In the genomic region with DNA sequence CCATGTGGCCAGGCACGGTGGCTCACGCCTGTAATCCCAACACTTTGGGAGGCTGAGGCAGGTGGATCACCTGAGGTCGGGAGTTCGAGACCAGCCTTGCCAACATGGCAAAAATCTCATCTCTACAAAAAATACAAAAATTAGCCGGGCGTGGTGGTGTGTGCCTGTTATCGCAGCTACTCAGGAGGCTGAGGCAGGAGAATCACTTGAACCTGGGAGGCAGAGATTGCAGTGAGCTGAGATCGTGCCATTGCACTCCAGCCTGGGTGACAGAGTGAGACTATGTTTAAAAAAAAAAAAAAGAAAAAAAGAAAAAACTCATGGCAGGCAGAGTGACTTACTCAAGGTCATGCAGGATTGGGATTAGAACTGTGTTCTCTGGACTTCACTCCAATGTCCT, we compare ENCODE assay signal across 11 cellular contexts. TPM values are rescaled to one million over a fixed set of nuclear protein-coding genes. Genes with fewer than 3 reads are reported as not detected.
DNase-seq lines count a peak whose midpoint lies in the region; ATAC-seq and TF ChIP-seq lines count a peak whose summit lies in the region.
"Not testable (repeated sequence)": the region's sequence is repeated elsewhere in the genome, so short reads cannot be mapped to it uniquely, and the experiment has no call there.
"Had no signal": no experiment of that assay in that cellular context is flagged by ENCODE, and none has a peak within 500 bp of the region (broad histone marks: within the 10 kb centered on the region; RNA-seq: fewer than 3 reads in every experiment).

No MANE protein-coding gene starts in this region.

- H2AFZ ChIP-seq in PC-9: not testable (repeated sequence)

- not testable (repeated sequence) for H3K27me3 ChIP-seq in CD4-positive, alpha-beta memory T cell (ENCODE audit: insufficient read depth, low read length); PC-9 (ENCODE audit: insufficient read depth, low read depth); lower lobe of right lung (ENCODE audit: low read depth); psoas muscle (ENCODE audit: insufficient read depth in 3 of 3, low read length in 2 of 3); subcutaneous abdominal adipose tissue (ENCODE audit: control insufficient read depth in 5 of 5, insufficient read depth in 4 of 5, low read length in 5 of 5)

- H3K79me2 ChIP-seq in PC-9 (ENCODE audit: low read depth): peaks cover 80% of the 10 kb centered on the region

- not testable (repeated sequence) for ATAC-seq in lower lobe of right lung, psoas muscle

- not testable (repeated sequence) for H3K4me3 ChIP-seq in CD4-positive, alpha-beta memory T cell (ENCODE audit: low read length in 2 of 2)
- H3K4me3 ChIP-seq in PC-9 (peak overlapping the region; percentile 94; the same call in 1 of the 2 replicates), lower lobe of right lung (peak overlapping the region; percentile 79), psoas muscle (peak overlapping the region; percentile 73), subcutaneous abdominal adipose tissue (ENCODE audit: low read depth in 1 of 5, low read length in 5 of 5) (peak overlapping the region in 4 of 5 donors; percentile 37 to 87 (median 74))

- not testable (repeated sequence) for H3K9me2 ChIP-seq in PC-9 (ENCODE audit: insufficient read depth)

- peaks cover 26 to 62% (median 39%) of the 10 kb centered on the region in 4 donors for H3K4me1 Mint-ChIP-seq in CD4-positive, alpha-beta memory T cell
- H3K4me1 Mint-ChIP-seq in activated CD4-positive, alpha-beta memory T cell treated with anti-CD3 and anti-CD28 coated beads for 36 hours (ENCODE audit: low read depth): peaks cover 45% of the 10 kb centered on the region
- peaks cover 49% of the 10 kb centered on the region for H3K4me1 Mint-ChIP-seq in activated naive CD8-positive, alpha-beta T cell treated with anti-CD3 and anti-CD28 coated beads for 36 hours
- peaks cover 54% of the 10 kb centered on the region for H3K4me1 Mint-ChIP-seq in endothelial cell (ENCODE audit: unreplicated experiment)

- H3K9ac ChIP-seq in subcutaneous abdominal adipose tissue (ENCODE audit: low read length in 5 of 5): peak overlapping the region in 1 of 5 donors; percentile 68

- not testable (repeated sequence) for H3K36me3 ChIP-seq in CD4-positive, alpha-beta memory T cell (ENCODE audit: insufficient read depth, low read length); lower lobe of right lung
- peaks cover 47% of the 10 kb centered on the region for H3K36me3 ChIP-seq in PC-9 (ENCODE audit: low read depth)
- peaks cover 0 to 16% of the 10 kb centered on the region in 2 donors for H3K36me3 ChIP-seq in psoas muscle (ENCODE audit: insufficient read depth in 1 of 2, low read depth in 1 of 2)
- H3K36me3 ChIP-seq in subcutaneous abdominal adipose tissue (ENCODE audit: control insufficient read depth in 5 of 5, insufficient read depth in 5 of 5, low read length in 5 of 5): peaks cover 0 to 29% (median 14%) of the 10 kb centered on the region in 5 donors

- WGBS in psoas muscle, 3 donors: 93 to 94% (median 94%) methylated on average over 8 of the region's 8 CpGs

- not testable (repeated sequence) for H3K36me3 Mint-ChIP-seq in CD4-positive, alpha-beta memory T cell
- peaks cover 21% of the 10 kb centered on the region for H3K36me3 Mint-ChIP-seq in activated CD4-positive, alpha-beta memory T cell treated with anti-CD3 and anti-CD28 coated beads for 36 hours
- H3K36me3 Mint-ChIP-seq in activated naive CD8-positive, alpha-beta T cell treated with anti-CD3 and anti-CD28 coated beads for 36 hours: peaks cover 22% of the 10 kb centered on the region
- H3K36me3 Mint-ChIP-seq in endothelial cell (ENCODE audit: low read depth, unreplicated experiment): peaks cover 22% of the 10 kb centered on the region

- H3K4me2 ChIP-seq in PC-9: peak overlapping the region; percentile 97

- TF ChIP-seq CTCF in PC-9 (conservative IDR thresholded peaks at IDR 0.05); endothelial cell (IDR thresholded peaks at IDR 0.05; ENCODE audit: unreplicated experiment); lower lobe of right lung (IDR thresholded peaks at IDR 0.05); psoas muscle (IDR thresholded peaks at IDR 0.05): not testable (repeated sequence)

- intact Hi-C loops in CD4-positive, alpha-beta memory T cell (cut with micrococcal nuclease); lower lobe of right lung (cut with DNase I); psoas muscle (cut with DNase I): not testable (repeated sequence)
- intact Hi-C loops in PC-9 (cut with micrococcal nuclease; ENCODE audit: unreplicated experiment): loop anchor here (1.0 kb wide), 1 partner anchor 21 kb away; no protein-coding TSS in a partner anchor
- intact Hi-C loops in activated CD4-positive, alpha-beta memory T cell treated with anti-CD3 and anti-CD28 coated beads for 36 hours (cut with micrococcal nuclease): loop anchor here (1.0 to 2.0 kb wide), 2 partner anchors 41 to 169 kb away; partner anchors contain the start of genes CYSTM1 and PFDN1

- not testable (repeated sequence) for DNase-seq in CD4-positive, alpha-beta memory T cell; PC-9; activated CD4-positive, alpha-beta memory T cell treated with anti-CD3 and anti-CD28 coated beads for 36 hours; activated naive CD8-positive, alpha-beta T cell treated with anti-CD3 and anti-CD28 coated beads for 36 hours; endothelial cell (ENCODE audit: low spot score); lower lobe of right lung; psoas muscle

- POLR2A ChIA-PET in CD4-positive, alpha-beta memory T cell (lab: Charles Lee; ENCODE audit: partially characterized antibody); PC-9 (lab: Charles Lee; ENCODE audit: unreplicated experiment): not testable (repeated sequence)
- POLR2A ChIA-PET in activated CD4-positive, alpha-beta memory T cell treated with anti-CD3 and anti-CD28 coated beads for 36 hours (lab: Charles Lee): interaction anchor here (0.9 to 1.7 kb wide), 2 partner anchors 58 to 92 kb away, joined by 3 to 4 read pairs; partner anchors contain the start of gene ANKHD1

- CTCF ChIA-PET in CD4-positive, alpha-beta memory T cell (lab: Charles Lee; ENCODE audit: partially characterized antibody): interaction anchor here (1.6 to 16.4 kb wide), 3 partner anchors 8 to 98 kb away, joined by 3 to 518 read pairs (median 12); no protein-coding TSS in a partner anchor
- CTCF ChIA-PET in PC-9 (lab: Charles Lee): interaction anchor here (0.6 kb wide), 2 partner anchors 21 to 75 kb away, joined by 4 to 6 read pairs; no protein-coding TSS in a partner anchor
- CTCF ChIA-PET in activated CD4-positive, alpha-beta memory T cell treated with anti-CD3 and anti-CD28 coated beads for 36 hours (lab: Charles Lee): interaction anchor here (1.9 to 16.7 kb wide), 5 partner anchors 8 to 101 kb away, joined by 11 to 744 read pairs (median 21); partner anchors contain the start of gene SLC4A9

- H3F3A ChIP-seq in PC-9 (ENCODE audit: insufficient read depth, low read depth): peaks cover 85% of the 10 kb centered on the region

- H3K4me1 ChIP-seq in CD4-positive, alpha-beta memory T cell (ENCODE audit: insufficient read depth, low read length): peaks cover 44% of the 10 kb centered on the region
- peaks cover 79% of the 10 kb centered on the region for H3K4me1 ChIP-seq in PC-9 (replicated peaks; ENCODE audit: insufficient read depth)
- H3K4me1 ChIP-seq in lower lobe of right lung: peaks cover 82% of the 10 kb centered on the region
- peaks cover 86% of the 10 kb centered on the region for H3K4me1 ChIP-seq in psoas muscle
- H3K4me1 ChIP-seq in subcutaneous abdominal adipose tissue (ENCODE audit: control insufficient read depth in 5 of 5, insufficient read depth in 5 of 5, low read length in 5 of 5): peaks cover 11 to 78% (median 67%) of the 10 kb centered on the region in 5 donors

- not testable (repeated sequence) for H3K27ac ChIP-seq in CD4-positive, alpha-beta memory T cell (ENCODE audit: low read depth, low read length); lower lobe of right lung
- H3K27ac ChIP-seq in PC-9: 0 out of 2 replicates have a peak overlapping the region, but pooled peaks have one; percentile 29
- H3K27ac ChIP-seq in psoas muscle: peak overlapping the region; percentile 94
- peak overlapping the region; percentile 78 for H3K27ac ChIP-seq in subcutaneous abdominal adipose tissue (ENCODE audit: low read depth, low read length)

- H3K27me3 Mint-ChIP-seq in CD4-positive, alpha-beta memory T cell; activated CD4-positive, alpha-beta memory T cell treated with anti-CD3 and anti-CD28 coated beads for 36 hours; endothelial cell (ENCODE audit: unreplicated experiment): not testable (repeated sequence)
- peaks cover 19% of the 10 kb centered on the region for H3K27me3 Mint-ChIP-seq in activated naive CD8-positive, alpha-beta T cell treated with anti-CD3 and anti-CD28 coated beads for 36 hours

- H4K20me1 ChIP-seq in PC-9 (ENCODE audit: insufficient read depth): peaks cover 68% of the 10 kb centered on the region

- not testable (repeated sequence) for H3K9me3 ChIP-seq in CD4-positive, alpha-beta memory T cell (ENCODE audit: control insufficient read depth in 1 of 2, low read length in 2 of 2); PC-9 (ENCODE audit: insufficient read depth, low read depth); lower lobe of right lung; psoas muscle; subcutaneous abdominal adipose tissue (ENCODE audit: control insufficient read depth in 5 of 5, low read length in 5 of 5)

- H3K9me3 Mint-ChIP-seq in CD4-positive, alpha-beta memory T cell; activated CD4-positive, alpha-beta memory T cell treated with anti-CD3 and anti-CD28 coated beads for 36 hours; activated naive CD8-positive, alpha-beta T cell treated with anti-CD3 and anti-CD28 coated beads for 36 hours; endothelial cell (ENCODE audit: unreplicated experiment): not testable (repeated sequence)

- H3K4me3 Mint-ChIP-seq in CD4-positive, alpha-beta memory T cell: peak overlapping the region in 3 of 8 donors; percentile 38 to 72 (median 59)
- H3K4me3 Mint-ChIP-seq in activated CD4-positive, alpha-beta memory T cell treated with anti-CD3 and anti-CD28 coated beads for 36 hours: peak overlapping the region; percentile 70
- H3K4me3 Mint-ChIP-seq in activated naive CD8-positive, alpha-beta T cell treated with anti-CD3 and anti-CD28 coated beads for 36 hours: not testable (repeated sequence)
- peak overlapping the region; percentile 40 for H3K4me3 Mint-ChIP-seq in endothelial cell (ENCODE audit: unreplicated experiment)

- BruUV-seq in PC-9 (replicated peaks; lab: Mats Ljungman, UMichigan): not testable (repeated sequence)

- peak overlapping the region in 5 of 7 donors; percentile 63 to 85 (median 71) for H3K27ac Mint-ChIP-seq in CD4-positive, alpha-beta memory T cell
- peak overlapping the region; percentile 90 for H3K27ac Mint-ChIP-seq in activated CD4-positive, alpha-beta memory T cell treated with anti-CD3 and anti-CD28 coated beads for 36 hours
- peak overlapping the region; percentile 18 for H3K27ac Mint-ChIP-seq in activated naive CD8-positive, alpha-beta T cell treated with anti-CD3 and anti-CD28 coated beads for 36 hours
- not testable (repeated sequence) for H3K27ac Mint-ChIP-seq in endothelial cell (ENCODE audit: unreplicated experiment)

RNA-seq across cellular contexts. Expression of gene HBEGF, which starts 2.6 kb away (rescaled TPM):
- under 1 TPM; 0.52 to 0.86 TPM for total RNA-seq in CD4-positive, alpha-beta memory T cell
- 1 to 10 TPM; 1.2 to 2.4 TPM for polyA plus RNA-seq in CD4-positive, alpha-beta memory T cell
- total RNA-seq in PC-9 (2021): 8.5 and 9.0 TPM in 2 replicates
- total RNA-seq in activated CD4-positive, alpha-beta memory T cell treated with anti-CD3 and anti-CD28 coated beads for 36 hours: 10 to 100 TPM; 21.5 to 23.5 TPM
- 1 to 10 TPM; 5.7 TPM for total RNA-seq in activated naive CD8-positive, alpha-beta T cell treated with anti-CD3 and anti-CD28 coated beads for 36 hours
- 22.6 TPM for total RNA-seq in endothelial cell (ENCODE audit: unreplicated experiment)
- total RNA-seq in lower lobe of right lung: 43.2 TPM
- total RNA-seq in psoas muscle: 10 to 100 TPM; 28.9 to 36.7 (median 34.2) TPM
- polyA plus RNA-seq in psoas muscle: 10 to 100 TPM; 14.5 to 60.8 (median 27.6) TPM
- polyA plus RNA-seq: CD4-positive, CD25-positive, alpha-beta regulatory T cell had no signal

RNA-seq across cellular contexts. Expression of gene SLC4A9, which starts 16.1 kb away (rescaled TPM):
- total RNA-seq in CD4-positive, alpha-beta memory T cell: not detected
- not detected for polyA plus RNA-seq in CD4-positive, alpha-beta memory T cell
- total RNA-seq in PC-9 (2021): 0.20 and 0.53 TPM in 2 replicates
- under 1 TPM in 1 of 2 experiments, not detected in 1; 0.26 TPM for total RNA-seq in activated CD4-positive, alpha-beta memory T cell treated with anti-CD3 and anti-CD28 coated beads for 36 hours
- not detected for total RNA-seq in activated naive CD8-positive, alpha-beta T cell treated with anti-CD3 and anti-CD28 coated beads for 36 hours
- 0.23 TPM for total RNA-seq in endothelial cell (ENCODE audit: unreplicated experiment)
- total RNA-seq in lower lobe of right lung: 0.32 TPM
- not detected for total RNA-seq in psoas muscle
- polyA plus RNA-seq in psoas muscle: under 1 TPM in 1 of 3 donors, not detected in 2; 0.09 TPM
- total RNA-seq: CD4-positive, CD25-positive, alpha-beta regulatory T cell; H7 had no signal
- polyA plus RNA-seq: A549; CD4-positive, CD25-positive, alpha-beta regulatory T cell had no signal

RNA-seq across cellular contexts. Expression of gene PFDN1, which starts 40.9 kb away (rescaled TPM):
- total RNA-seq in CD4-positive, alpha-beta memory T cell: 10 to 100 TPM; 24.8 to 26.2 TPM
- polyA plus RNA-seq in CD4-positive, alpha-beta memory T cell: 100 to 1,000 TPM; 116 to 223 TPM
- total RNA-seq in PC-9 (2021): 62.7 and 69.1 TPM in 2 replicates
- 10 to 100 TPM; 50.1 to 54.6 TPM for total RNA-seq in activated CD4-positive, alpha-beta memory T cell treated with anti-CD3 and anti-CD28 coated beads for 36 hours
- 10 to 100 TPM; 64.0 to 68.5 TPM for total RNA-seq in activated naive CD8-positive, alpha-beta T cell treated with anti-CD3 and anti-CD28 coated beads for 36 hours
- 86.2 TPM for total RNA-seq in endothelial cell (ENCODE audit: unreplicated experiment)
- 47.1 TPM for total RNA-seq in lower lobe of right lung
- total RNA-seq in psoas muscle: 10 to 100 TPM; 35.9 to 55.0 (median 42.3) TPM
- 100 to 1,000 TPM in 1 of 3 donors, 10 to 100 TPM in 2; 84.2 to 115 (median 90.6) TPM for polyA plus RNA-seq in psoas muscle

RNA-seq across cellular contexts. Expression of gene ANKHD1, which starts 57.8 kb away (rescaled TPM):
- 100 to 1,000 TPM; 228 to 252 TPM for total RNA-seq in CD4-positive, alpha-beta memory T cell
- polyA plus RNA-seq in CD4-positive, alpha-beta memory T cell: 100 to 1,000 TPM in 1 of 2 donors, 10 to 100 TPM in 1; 58.6 to 100 TPM
- total RNA-seq in PC-9 (2021) (90.7 and 109 TPM in 2 replicates), endothelial cell (ENCODE audit: unreplicated experiment) (138 TPM), lower lobe of right lung (133 TPM), psoas muscle (10 to 100 TPM; 50.7 to 86.1 (median 72.0) TPM)
- total RNA-seq in activated CD4-positive, alpha-beta memory T cell treated with anti-CD3 and anti-CD28 coated beads for 36 hours: 100 to 1,000 TPM; 102 to 105 TPM
- total RNA-seq in activated naive CD8-positive, alpha-beta T cell treated with anti-CD3 and anti-CD28 coated beads for 36 hours: 10 to 100 TPM; 86.7 to 89.6 TPM
- 10 to 100 TPM; 31.2 to 57.1 (median 37.3) TPM for polyA plus RNA-seq in psoas muscle
